ENCODE assay signal across 9 cellular contexts in genomic region chr17:56832446-56832845, GRCh38. TPM values are rescaled to one million over a fixed set of nuclear protein-coding genes. Genes with fewer than 3 reads are reported as not detected.
DNase-seq lines count a peak whose midpoint lies in the region; ATAC-seq and TF ChIP-seq lines count a peak whose summit lies in the region.
"Had no signal": no experiment of that assay in that cellular context is flagged by ENCODE, and none has a peak within 500 bp of the region (broad histone marks: within the 10 kb centered on the region; RNA-seq: fewer than 3 reads in every experiment).

No MANE protein-coding gene starts in this region.

- H3K9ac ChIP-seq in ES-I3 (ENCODE audit: low read depth, low read length): peak overlapping the region; percentile 73; the same call in 1 of the 2 replicates
- H3K9ac ChIP-seq in NT2/D1 (ENCODE audit: insufficient read length, low read depth): peak overlapping the region; percentile 12
- no peak overlapping the region for H3K9ac ChIP-seq in endodermal cell (ENCODE audit: extremely low read depth, low read length, poor library complexity, severe bottlenecking)
- peak overlapping the region; percentile 31 for H3K9ac ChIP-seq in trophoblast cell (ENCODE audit: low read length)

- H3K4me2 ChIP-seq in trophoblast cell (ENCODE audit: low read length): peak overlapping the region; percentile 16

- no peak for TF ChIP-seq EP300 in ovary (IDR thresholded peaks at IDR 0.05)

- H3K4me1 ChIP-seq in ES-I3 (ENCODE audit: insufficient read depth, low read length) (peaks cover 15% of the 10 kb centered on the region), NT2/D1 (ENCODE audit: insufficient read depth, insufficient read length) (peaks cover 9% of the 10 kb centered on the region), endodermal cell (ENCODE audit: control insufficient read depth, insufficient read depth, low read length) (no peaks in the 10 kb centered on the region), trophoblast cell (ENCODE audit: control insufficient read depth in 1 of 2, insufficient read depth in 2 of 2, low read length in 2 of 2) (peaks cover 5 to 6% of the 10 kb centered on the region in 2 experiments), ovary (ENCODE audit: insufficient read depth) (peaks cover 10% of the 10 kb centered on the region)

- H2AK5ac ChIP-seq in trophoblast cell (ENCODE audit: low read length): no peak overlapping the region

- no peak overlapping the region for H4K12ac ChIP-seq in trophoblast cell (ENCODE audit: low read depth, low read length)

- no peak overlapping the region for H3K27ac ChIP-seq in endodermal cell (ENCODE audit: low read depth, low read length)
- no peak overlapping the region for H3K27ac ChIP-seq in trophoblast cell (ENCODE audit: low read depth, low read length)
- H3K27ac ChIP-seq in ovary: no peak overlapping the region

- DNase-seq in NT2/D1 (ENCODE audit: low read depth, low spot score): no peak
- DNase-seq in endodermal cell: no peak
- no peak for DNase-seq in trophoblast cell
- DNase-seq in HK-2 (ENCODE audit: unreplicated experiment): no peak
- DNase-seq in COLO668 (lab: John Stamatoyannopoulos, UW; ENCODE audit: unreplicated experiment): no peak
- DNase-seq in ovary: no peak
- DNase-seq: NCI-H524 treated with DMSO at 0.1 percent for 48 hours had no signal

- H2BK5ac ChIP-seq in trophoblast cell (ENCODE audit: low read depth, low read length, poor library complexity): no peak overlapping the region

- H3K23ac ChIP-seq in trophoblast cell (ENCODE audit: low read length): peak overlapping the region; percentile 76

- H3K14ac ChIP-seq in trophoblast cell (ENCODE audit: low read length): no peak overlapping the region

- H2AFZ ChIP-seq in trophoblast cell (ENCODE audit: insufficient read depth, low read length, poor library complexity): no peak overlapping the region

- no peak overlapping the region for H4K8ac ChIP-seq in trophoblast cell (ENCODE audit: low read depth, low read length)

- H3K9me3 Mint-ChIP-seq in endodermal cell: no peaks in the 10 kb centered on the region

- no peak for TF ChIP-seq POLR2A in ovary (IDR thresholded peaks at IDR 0.05)

- intact Hi-C loops in ovary (cut with DNase I): loop anchor here in 1 of 4 donors (5.0 kb wide), 1 partner anchor 80 kb away; the partner anchor contains the start of gene TRIM25

- peak overlapping the region; percentile 80 for H3K4me3 ChIP-seq in NT2/D1 (ENCODE audit: insufficient read length, low read depth)
- peak overlapping the region; percentile 91 for H3K4me3 ChIP-seq in endodermal cell (ENCODE audit: low read length)
- H3K4me3 ChIP-seq in trophoblast cell (ENCODE audit: low read depth, low read length): no peak overlapping the region
- no peak overlapping the region for H3K4me3 ChIP-seq in ovary

- peaks cover 15% of the 10 kb centered on the region for H3K4me1 Mint-ChIP-seq in endodermal cell

- peaks cover 4% of the 10 kb centered on the region for H3K36me3 Mint-ChIP-seq in endodermal cell (ENCODE audit: low read depth)

- H3K27ac Mint-ChIP-seq in endodermal cell: no peak overlapping the region

- H3K79me2 ChIP-seq in trophoblast cell (ENCODE audit: control insufficient read depth, insufficient read depth, low read length, poor library complexity): peaks cover 5% of the 10 kb centered on the region

- H3K36me3 ChIP-seq in ES-I3 (ENCODE audit: insufficient read depth, low read length) (no peaks in the 10 kb centered on the region), NT2/D1 (ENCODE audit: insufficient read depth, insufficient read length, low read length) (peaks cover 25% of the 10 kb centered on the region), endodermal cell (ENCODE audit: control insufficient read depth, insufficient read depth, low read length) (no peaks in the 10 kb centered on the region), trophoblast cell (ENCODE audit: control insufficient read depth in 1 of 2, insufficient read depth in 2 of 2, low read length in 2 of 2) (peaks cover 3 to 4% of the 10 kb centered on the region in 2 experiments), ovary (no peaks in the 10 kb centered on the region)

- no peak overlapping the region for H2BK12ac ChIP-seq in trophoblast cell (ENCODE audit: low read length)

- peaks cover 14% of the 10 kb centered on the region for H3K27me3 ChIP-seq in NT2/D1 (ENCODE audit: insufficient read depth, insufficient read length)
- peaks cover 29% of the 10 kb centered on the region for H3K27me3 ChIP-seq in endodermal cell (ENCODE audit: control insufficient read depth, insufficient read depth, low read length, poor library complexity, severe bottlenecking)
- H3K27me3 ChIP-seq in trophoblast cell (ENCODE audit: insufficient read depth, low read length): no peaks in the 10 kb centered on the region
- H3K27me3 ChIP-seq in ovary: no peaks in the 10 kb centered on the region

- H2BK120ac ChIP-seq in trophoblast cell (ENCODE audit: insufficient read depth, low read length, poor library complexity): no peak overlapping the region

- peaks cover 10% of the 10 kb centered on the region for H3K79me1 ChIP-seq in trophoblast cell (ENCODE audit: low read length)

- H3K4me3 Mint-ChIP-seq in endodermal cell: peak overlapping the region; percentile 69

- H4K91ac ChIP-seq in trophoblast cell (ENCODE audit: low read depth, low read length): no peak overlapping the region

- no peak overlapping the region for H3K18ac ChIP-seq in trophoblast cell (ENCODE audit: low read length)

- H3K9me3 ChIP-seq in ES-I3 (ENCODE audit: control insufficient read depth, insufficient read depth, low read length) (no peaks in the 10 kb centered on the region), NT2/D1 (ENCODE audit: insufficient read depth, low read length) (no peaks in the 10 kb centered on the region), endodermal cell (ENCODE audit: control insufficient read depth, low read length) (no peaks in the 10 kb centered on the region), trophoblast cell (ENCODE audit: insufficient read depth, low read depth, low read length) (no peaks in the 10 kb centered on the region), ovary (no peaks in the 10 kb centered on the region)

- no peak for ATAC-seq in HG03432 (IDR thresholded peaks at IDR 0.05; ENCODE audit: unreplicated experiment)

- H3K4ac ChIP-seq in trophoblast cell (ENCODE audit: low read depth, low read length): no peak overlapping the region

- 59 to 61% methylated on average over 3 of the region's 4 CpGs for WGBS in endodermal cell (ENCODE audit: insufficient coverage in 1 of 2, insufficient read length in 1 of 2), 2 experiments
- WGBS in trophoblast cell (ENCODE audit: extremely low coverage, insufficient coverage, insufficient read length): no CpG with 5 or more reads among the region's 4 CpGs
- 74 to 75% (median 74%) methylated on average over 4 of the region's 4 CpGs for WGBS in ovary, 3 donors

- TF ChIP-seq CTCF in endodermal cell (conservative IDR thresholded peaks at IDR 0.05): no peak
- TF ChIP-seq CTCF in ovary (IDR thresholded peaks at IDR 0.05): no peak

- peaks cover 34% of the 10 kb centered on the region for H3K27me3 Mint-ChIP-seq in endodermal cell (ENCODE audit: insufficient read depth)

RNA-seq across cellular contexts. Expression of gene C17orf67, which starts 1.3 kb away (rescaled TPM):
- total RNA-seq in endodermal cell (1 to 10 TPM; 1.2 to 1.5 TPM), ovary (1 to 10 TPM; 2.4 to 6.0 (median 3.3) TPM)
- 1.5 TPM for polyA plus RNA-seq in endodermal cell (2013, experiment 1 of 2)
- 0.95 TPM for polyA plus RNA-seq in endodermal cell (2013, experiment 2 of 2)
- polyA plus RNA-seq in trophoblast cell (2013): 0.82 and 0.90 TPM in 2 replicates
- 1 to 10 TPM; 1.5 to 2.6 TPM for polyA plus RNA-seq in ovary

RNA-seq across cellular contexts. Expression of gene DGKE, which starts 1.5 kb away (rescaled TPM):
- total RNA-seq in endodermal cell (1 to 10 TPM; 3.5 to 7.1 TPM), ovary (10 to 100 TPM in 6 of 7 donors, 1 to 10 TPM in 1; 8.5 to 16.4 (median 11.8) TPM)
- polyA plus RNA-seq in endodermal cell (2013, experiment 1 of 2): 2.6 TPM
- 2.6 TPM for polyA plus RNA-seq in endodermal cell (2013, experiment 2 of 2)
- polyA plus RNA-seq in trophoblast cell (2013): 3.6 TPM in 2 replicates
- polyA plus RNA-seq in ovary: 1 to 10 TPM; 3.0 to 5.0 TPM

Comparison
In these comparisons a context has a peak if more than half of its experiments do, and no peak if none do; other contexts are left out.
1. H3K4me3 ChIP-seq: peak in NT2/D1 (single experiment) and endodermal cell (single experiment); none in trophoblast cell (single experiment) and ovary (single experiment).